ENCODE assay signal across 1 cellular context in genomic region chr1:170531758-170532657, GRCh38.
A peak's percentile ranks its signal among the peaks of the same experiment; 100 is the strongest.
TF ChIP-seq lines count a peak whose summit lies in the region.

GORAB (plus strand) TSS chr1:170532166; CDS start chr1:170532224, 58 bp downstream.

TF ChIP-seq in K562, 482 proteins besides CTCF, POLR2A, EP300 and RAD21 (continued from another document and continues in another):
- TF ChIP-seq NKRF (IDR thresholded peaks at IDR 0.05; ENCODE audit: borderline replicate concordance): 0 out of 2 replicates have a peak, but pooled peaks have one; percentile 66
- TF ChIP-seq ZNF311 (CRISPR knock-in tag; IDR thresholded peaks at IDR 0.05): no peak
- TF ChIP-seq DEAF1 (CRISPR knock-in tag; IDR thresholded peaks at IDR 0.05): no peak
- no peak; the same call in 1 of the 2 replicates for TF ChIP-seq EGR1 (conservative IDR thresholded peaks at IDR 0.05)
- TF ChIP-seq RBM17 (IDR thresholded peaks at IDR 0.05; ENCODE audit: borderline replicate concordance, low read depth, low read length): no peak
- peak; percentile 69 for TF ChIP-seq ZNF41 (CRISPR knock-in tag; conservative IDR thresholded peaks at IDR 0.05)
- peak; percentile 88 for TF ChIP-seq KLF13 (tag; IDR thresholded peaks at IDR 0.05; ENCODE audit: borderline replicate concordance, low read depth)
- TF ChIP-seq TFE3 (CRISPR knock-in tag; IDR thresholded peaks at IDR 0.05): no peak
- TF ChIP-seq KDM4B (IDR thresholded peaks at IDR 0.05; ENCODE audit: borderline replicate concordance in 2 of 2, low read depth in 1 of 2): peak in 1 of 2 experiments; percentile 72; a peak in 1 of 4 replicates
- TF ChIP-seq HCFC1 (IDR thresholded peaks at IDR 0.05; ENCODE audit: low read depth, low read length): no peak; the same call in 1 of the 2 replicates
- TF ChIP-seq XRCC3 (IDR thresholded peaks at IDR 0.05): no peak
- TF ChIP-seq ARID2 (IDR thresholded peaks at IDR 0.05): no peak
- no peak for TF ChIP-seq HMBOX1 (IDR thresholded peaks at IDR 0.05)
- TF ChIP-seq PHB (CRISPR knock-in tag; IDR thresholded peaks at IDR 0.05): no peak
- TF ChIP-seq ETV1 (tag; conservative IDR thresholded peaks at IDR 0.05; ENCODE audit: low read depth): peak; percentile 74
- TF ChIP-seq ZNF398 (CRISPR knock-in tag; IDR thresholded peaks at IDR 0.05): no peak
- TF ChIP-seq SNAPC5 (CRISPR knock-in tag; IDR thresholded peaks at IDR 0.05): no peak
- no peak for TF ChIP-seq ILK (tag; IDR thresholded peaks at IDR 0.05; ENCODE audit: borderline replicate concordance, low read depth)
- TF ChIP-seq HDAC6 (IDR thresholded peaks at IDR 0.05; ENCODE audit: low read depth, low read length): no peak
- no peak; the same call in 1 of the 2 replicates for TF ChIP-seq HLTF (IDR thresholded peaks at IDR 0.05)
- no peak for TF ChIP-seq MYNN (IDR thresholded peaks at IDR 0.05)
- no peak for TF ChIP-seq MYNN (CRISPR knock-in tag; IDR thresholded peaks at IDR 0.05)
- TF ChIP-seq RFX7 (CRISPR knock-in tag; IDR thresholded peaks at IDR 0.05): no peak
- no peak for TF ChIP-seq ID3 (CRISPR knock-in tag; IDR thresholded peaks at IDR 0.05)
- peak; percentile 73; the same call in 1 of the 2 replicates for TF ChIP-seq ID3 (tag; IDR thresholded peaks at IDR 0.05)
- TF ChIP-seq STAT5A (IDR thresholded peaks at IDR 0.05; ENCODE audit: borderline replicate concordance, low read length): no peak
- TF ChIP-seq ZNF347 (CRISPR knock-in tag; IDR thresholded peaks at IDR 0.05; ENCODE audit: low read depth): no peak
- TF ChIP-seq SUPT5H (IDR thresholded peaks at IDR 0.05): peak; percentile 97
- TF ChIP-seq SRSF3 (IDR thresholded peaks at IDR 0.05; ENCODE audit: insufficient read depth, low read length): no peak
- TF ChIP-seq ZNF212 (CRISPR knock-in tag; IDR thresholded peaks at IDR 0.05): no peak
- TF ChIP-seq CREM (IDR thresholded peaks at IDR 0.05; ENCODE audit: low read depth): peak; percentile 70
- peak; percentile 99 for TF ChIP-seq CREB3L1 (IDR thresholded peaks at IDR 0.05; ENCODE audit: borderline replicate concordance, low read depth)
- peak; percentile 29; the same call in 1 of the 2 replicates for TF ChIP-seq DPF2 (IDR thresholded peaks at IDR 0.05)
- peak; percentile 91 for TF ChIP-seq TBP (optimal IDR thresholded peaks at IDR 0.05; ENCODE audit: low read depth, low read length)
- no peak for TF ChIP-seq ZNF696 (CRISPR knock-in tag; conservative IDR thresholded peaks at IDR 0.05)
- TF ChIP-seq CHAMP1 (IDR thresholded peaks at IDR 0.05): no peak; the same call in 1 of the 2 replicates
- TF ChIP-seq GTF3C2 (IDR thresholded peaks at IDR 0.05; ENCODE audit: borderline replicate concordance, extremely low read depth, insufficient read length): no peak
- TF ChIP-seq U2AF2 (optimal IDR thresholded peaks at IDR 0.05; ENCODE audit: low read depth, low read length): no peak
- no peak for TF ChIP-seq MCM3 (IDR thresholded peaks at IDR 0.05)
- peak; percentile 63; the same call in 1 of the 2 replicates for TF ChIP-seq ZNF592 (IDR thresholded peaks at IDR 0.05)
- peak; percentile 72 for TF ChIP-seq TOE1 (IDR thresholded peaks at IDR 0.05; ENCODE audit: borderline replicate concordance)
- TF ChIP-seq TOE1 (CRISPR knock-in tag; IDR thresholded peaks at IDR 0.05; ENCODE audit: borderline replicate concordance, low read depth): no peak
- 0 out of 2 replicates have a peak, but pooled peaks have one; percentile 77 for TF ChIP-seq ZNF197 (CRISPR knock-in tag; IDR thresholded peaks at IDR 0.05; ENCODE audit: low read depth)
- TF ChIP-seq SMARCA5 (IDR thresholded peaks at IDR 0.05): no peak
